In genomic region chr13:74641586-74641985, GRCh38 we compare ENCODE assay signal across 19 cellular contexts.
DNase-seq lines count a peak whose midpoint lies in the region; ATAC-seq lines count a peak whose summit lies in the region.
"Had no signal": no experiment of that assay in that cellular context is flagged by ENCODE, and none has a peak within 500 bp of the region (broad histone marks: within the 10 kb centered on the region; RNA-seq: fewer than 3 reads in every experiment).

No MANE protein-coding gene starts in this region.

- H3K9me3 Mint-ChIP-seq in activated naive CD4-positive, alpha-beta T cell treated with anti-CD3 and anti-CD28 coated beads, Interleukin-2, amount 50 U/mL, for 72 hours: peaks cover 0 to 4% of the 10 kb centered on the region in 2 donors
- H3K9me3 Mint-ChIP-seq: activated CD8-positive, alpha-beta T cell treated with anti-CD3 and anti-CD28 coated beads for 36 hours; activated naive CD4-positive, alpha-beta T cell treated with anti-CD3 and anti-CD28 coated beads, Interleukin-2, amount 10 ng/mL, durations not matched to agents 7 days and 5 days had no signal

- ATAC-seq in activated naive CD4-positive, alpha-beta T cell treated with anti-CD3 and anti-CD28 coated beads, Interleukin-2, amount 50 U/mL, for 72 hours: no peak
- no peak for ATAC-seq in GM21423 (IDR thresholded peaks at IDR 0.05; ENCODE audit: unreplicated experiment)
- ATAC-seq: activated CD8-positive, alpha-beta T cell treated with anti-CD3 and anti-CD28 coated beads for 36 hours; body of pancreas; left lung had no signal

- no peak overlapping the region for H3K27ac Mint-ChIP-seq in activated naive CD4-positive, alpha-beta T cell treated with anti-CD3 and anti-CD28 coated beads, Interleukin-2, amount 50 U/mL, for 72 hours
- H3K27ac Mint-ChIP-seq: activated CD8-positive, alpha-beta T cell treated with anti-CD3 and anti-CD28 coated beads for 36 hours; activated naive CD4-positive, alpha-beta T cell treated with anti-CD3 and anti-CD28 coated beads, Interleukin-2, amount 10 ng/mL, durations not matched to agents 7 days and 5 days had no signal

- DNase-seq in AG08396 (ENCODE audit: low spot score): peak; percentile 28
- DNase-seq in HCEC 1CT: peak; percentile 5
- peak; percentile 31 for DNase-seq in astrocyte of the hippocampus (ENCODE audit: low read depth, low spot score)
- DNase-seq in hepatic stellate cell (ENCODE audit: low spot score): peak; percentile 2
- no peak for DNase-seq in activated naive CD4-positive, alpha-beta T cell treated with anti-CD3 and anti-CD28 coated beads, Interleukin-2, amount 50 U/mL, for 72 hours (ENCODE audit: low spot score in 2 of 2)
- no peak for DNase-seq in middle frontal gyrus (ENCODE audit: extremely low spot score, low spot score)
- no peak for DNase-seq in D341Med (ENCODE audit: low spot score)
- DNase-seq: activated CD8-positive, alpha-beta T cell treated with anti-CD3 and anti-CD28 coated beads for 36 hours; activated naive CD4-positive, alpha-beta T cell treated with anti-CD3 and anti-CD28 coated beads, Interleukin-2, amount 10 ng/mL, durations not matched to agents 7 days and 5 days; activated T-cell treated with anti-CD3 and anti-CD28 coated beads, Interleukin-2, amount 50 U/mL, for 1 hour; body of pancreas; cortex of kidney; DND-41; left lung; NCI-H1417; NCI-H2171 treated with DMSO at 0.1 percent for 48 hours; NCI-H748 treated with DMSO at 0.1 percent for 48 hours; PC-9 had no signal

- no peaks in the 10 kb centered on the region for H3K36me3 Mint-ChIP-seq in activated naive CD4-positive, alpha-beta T cell treated with anti-CD3 and anti-CD28 coated beads, Interleukin-2, amount 50 U/mL, for 72 hours
- H3K36me3 Mint-ChIP-seq: activated naive CD4-positive, alpha-beta T cell treated with anti-CD3 and anti-CD28 coated beads, Interleukin-2, amount 10 ng/mL, durations not matched to agents 7 days and 5 days had no signal

Comparison
In these comparisons a context has a peak if more than half of its experiments do, and no peak if none do; other contexts are left out.
1. DNase-seq: peak in AG08396 (single experiment), HCEC 1CT (single experiment), astrocyte of the hippocampus (single experiment) and hepatic stellate cell (single experiment); none in activated naive CD4-positive, alpha-beta T cell treated with anti-CD3 and anti-CD28 coated beads, Interleukin-2, amount 50 U/mL, for 72 hours (0 of 2), middle frontal gyrus (single experiment) and D341Med (single experiment).